ENCODE assay signal across 16 cellular contexts in the genomic region with DNA sequence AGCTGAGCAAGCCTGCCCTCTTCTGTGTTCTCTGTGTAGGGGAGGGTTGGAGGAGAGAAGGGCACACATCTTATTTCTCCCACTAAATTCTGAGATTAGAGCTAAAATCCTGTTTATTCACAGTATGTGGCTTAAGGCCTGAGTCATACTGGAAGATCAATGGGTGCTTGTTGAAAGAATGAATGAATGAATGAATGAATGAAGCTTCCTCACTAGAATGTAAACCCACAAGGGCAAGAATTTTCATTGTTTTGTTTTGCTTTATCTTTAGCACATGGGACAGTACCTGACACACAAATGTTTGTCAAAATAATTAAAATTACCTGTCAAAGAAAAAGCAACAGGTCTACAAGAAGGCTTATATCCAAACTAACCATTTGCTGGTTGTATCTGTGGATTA. TPM values are rescaled to one million over a fixed set of nuclear protein-coding genes. Genes with fewer than 3 reads are reported as not detected.
DNase-seq lines count a peak whose midpoint lies in the region; ATAC-seq, FAIRE-seq and TF ChIP-seq lines count a peak whose summit lies in the region.
"Had no signal": no experiment of that assay in that cellular context is flagged by ENCODE, and none has a peak within 500 bp of the region (broad histone marks: within the 10 kb centered on the region; RNA-seq: fewer than 3 reads in every experiment).

No MANE protein-coding gene starts in this region.

- DNase-seq in GM12892 (ENCODE audit: insufficient read length): no peak
- DNase-seq in PC-3: no peak
- peak; percentile 13 for DNase-seq in choroid plexus epithelial cell (ENCODE audit: low read depth)
- no peak for DNase-seq in substantia nigra (lab: John Stamatoyannopoulos, UW)
- no peak for DNase-seq in NCI-H526 treated with DMSO at 0.1 percent for 48 hours (lab: John Stamatoyannopoulos, UW)
- DNase-seq: CD8-positive, alpha-beta T cell; HCEC 1CT; KBM-7; NCI-H1436; NCI-H2029 treated with DMSO at 0.1 percent for 48 hours; NCI-H774; Peyer's patch; T-helper 1 cell had no signal

- POLR2A ChIA-PET in PC-3 (lab: Charles Lee; ENCODE audit: unreplicated experiment): no interaction called here

- H3F3A ChIP-seq in PC-3 (ENCODE audit: low read length, unreplicated experiment): no peaks in the 10 kb centered on the region

- no TSS peak for BruUV-seq in PC-3 (replicated peaks; lab: Mats Ljungman, UMichigan)

- no peak overlapping the region for H3K27ac ChIP-seq in PC-3 (ENCODE audit: low read length)
- peak overlapping the region; percentile 56 for H3K27ac ChIP-seq in substantia nigra (ENCODE audit: low read depth, low read length, poor library complexity, severe bottlenecking)
- H3K27ac ChIP-seq: Peyer's patch had no signal

- intact Hi-C loops in PC-3 (cut with micrococcal nuclease): no loop called here

- no peaks in the 10 kb centered on the region for H3K4me1 ChIP-seq in PC-3 (ENCODE audit: insufficient read depth, low read length)
- H3K4me1 ChIP-seq: Peyer's patch had no signal

- H2AFZ ChIP-seq in PC-3 (ENCODE audit: low read length): no peak overlapping the region

- H3K36me3 ChIP-seq in PC-3 (ENCODE audit: low read depth, low read length): no peaks in the 10 kb centered on the region
- H3K36me3 ChIP-seq: Peyer's patch had no signal

- H3K27me3 ChIP-seq in PC-3 (ENCODE audit: low read length): no peaks in the 10 kb centered on the region
- H3K27me3 ChIP-seq: Peyer's patch had no signal

- H3K4me3 ChIP-seq in PC-3 (ENCODE audit: low read length) (no peak overlapping the region), choroid plexus epithelial cell (ENCODE audit: low read depth, low read length) (no peak overlapping the region)
- H3K4me3 ChIP-seq: Peyer's patch had no signal

- TF ChIP-seq CTCF in PC-3 (conservative IDR thresholded peaks at IDR 0.05; ENCODE audit: low read depth, low read length) (0 out of 2 replicates have a peak, but pooled peaks have one; percentile 18), choroid plexus epithelial cell (conservative IDR thresholded peaks at IDR 0.05; ENCODE audit: low read depth, low read length) (peak; percentile 34)

- no peaks in the 10 kb centered on the region for H3K9me2 ChIP-seq in PC-3 (replicated peaks; ENCODE audit: low read length)

- H4K20me1 ChIP-seq in PC-3 (ENCODE audit: low read length): no peaks in the 10 kb centered on the region

- ATAC-seq in PC-3 (0 out of 2 replicates have a peak, but pooled peaks have one; percentile 20), GM21717 (IDR thresholded peaks at IDR 0.05; ENCODE audit: unreplicated experiment) (no peak), GM18861 (IDR thresholded peaks at IDR 0.05; ENCODE audit: unreplicated experiment) (no peak)
- ATAC-seq: CD8-positive, alpha-beta T cell; Right ventricle myocardium inferior had no signal

- CTCF ChIA-PET in PC-3 (lab: Charles Lee): no interaction called here

- no peaks in the 10 kb centered on the region for H3K79me2 ChIP-seq in PC-3 (ENCODE audit: low read length)

- H3K9me3 ChIP-seq in PC-3 (ENCODE audit: low read length): no peaks in the 10 kb centered on the region
- H3K9me3 ChIP-seq: Peyer's patch had no signal

- no peak for TF ChIP-seq POLR2A in GM12892 (IDR thresholded peaks at IDR 0.05; ENCODE audit: low read depth, low read length)

- H3K4me2 ChIP-seq in PC-3 (ENCODE audit: low read length): no peak overlapping the region

- H3K9ac ChIP-seq in PC-3 (ENCODE audit: low read length): no peak overlapping the region

- FAIRE-seq in GM12892 (lab: Jason Lieb, UNC): peak; percentile 40

RNA-seq across cellular contexts. Expression of gene PAK1, which starts 50.6 kb away (rescaled TPM):
- 72.2 TPM for polyA plus RNA-seq in GM12892 (2012; ENCODE audit: missing spikeins)
- 26.1 and 29.8 TPM in 2 replicates for total RNA-seq in PC-3 (2014; rRNA removed)
